23 cellular contexts compared by ENCODE assay signal in the genomic region with DNA sequence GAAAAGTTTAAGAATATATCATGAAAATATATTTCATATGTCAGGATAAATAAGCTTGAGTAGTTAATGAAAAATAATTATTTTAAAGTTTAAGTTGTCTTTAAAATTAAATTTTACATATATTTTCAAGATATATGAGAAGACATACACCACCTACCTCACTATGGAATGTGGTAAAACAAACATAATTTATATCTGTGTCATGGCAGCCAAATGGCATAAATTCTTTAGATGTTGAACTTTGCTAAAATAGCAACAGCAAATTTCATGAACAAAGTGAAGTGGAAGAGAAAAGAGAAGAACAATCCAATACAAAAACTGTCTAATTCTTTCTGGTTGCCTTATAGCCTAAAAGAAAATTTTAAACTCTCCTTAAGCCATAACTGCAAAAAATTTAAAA. TPM values are rescaled to one million over a fixed set of nuclear protein-coding genes. Genes with fewer than 3 reads are reported as not detected.
"Had no signal": no experiment of that assay in that cellular context is flagged by ENCODE, and none has a peak within 500 bp of the region (broad histone marks: within the 10 kb centered on the region; RNA-seq: fewer than 3 reads in every experiment).

No MANE protein-coding gene starts in this region.

- H3K36me3 Mint-ChIP-seq: activated naive CD8-positive, alpha-beta T cell treated with anti-CD3 and anti-CD28 coated beads for 36 hours; naive thymus-derived CD4-positive, alpha-beta T cell; T-cell had no signal

- H3K27ac ChIP-seq: cardiac muscle cell, heart right ventricle, left lung, sigmoid colon, spleen had no signal

- H3K27me3 Mint-ChIP-seq: dendritic cell treated with granulocyte-macrophage colony-stimulating factor and Interleukin-4, amounts not matched to agents 40 ng/mL and 50 ng/mL, for 4 days; naive thymus-derived CD4-positive, alpha-beta T cell; progenitor cell of endocrine pancreas; T-cell had no signal

- H3K27ac Mint-ChIP-seq: activated naive CD8-positive, alpha-beta T cell treated with anti-CD3 and anti-CD28 coated beads for 36 hours; dendritic cell treated with granulocyte-macrophage colony-stimulating factor and Interleukin-4, amounts not matched to agents 40 ng/mL and 50 ng/mL, for 4 days; naive thymus-derived CD4-positive, alpha-beta T cell; progenitor cell of endocrine pancreas; T-cell; T-helper 2 cell treated with Interferon-gamma antibody and Interleukin-4, amounts not matched to agents 5 μg/mL and 100 μg/mL, for 36 hours had no signal

- H3K9me3 ChIP-seq: sigmoid colon, spleen had no signal

- H3K4me1 Mint-ChIP-seq: activated naive CD8-positive, alpha-beta T cell treated with anti-CD3 and anti-CD28 coated beads for 36 hours; T-cell had no signal

- H3K36me3 ChIP-seq: cardiac muscle cell, heart right ventricle, left lung, sigmoid colon, spleen had no signal

- H3K4me1 ChIP-seq: left lung, sigmoid colon, spleen had no signal

- H3K4me3 Mint-ChIP-seq: activated naive CD8-positive, alpha-beta T cell treated with anti-CD3 and anti-CD28 coated beads for 36 hours; dendritic cell treated with granulocyte-macrophage colony-stimulating factor and Interleukin-4, amounts not matched to agents 40 ng/mL and 50 ng/mL, for 4 days; naive thymus-derived CD4-positive, alpha-beta T cell; T-cell; T-helper 2 cell treated with Interferon-gamma antibody and Interleukin-4, amounts not matched to agents 5 μg/mL and 100 μg/mL, for 36 hours had no signal

- ATAC-seq: heart right ventricle; left lung; naive thymus-derived CD4-positive, alpha-beta T cell; stimulated activated naive CD8-positive, alpha-beta T cell treated with anti-CD3 and anti-CD28 coated beads, Interleukin-15, Interleukin-2, amounts not matched to agents 100 U/mL and 50 U/mL, for 24 hours; T-cell had no signal

- H3K9me3 Mint-ChIP-seq: activated naive CD8-positive, alpha-beta T cell treated with anti-CD3 and anti-CD28 coated beads for 36 hours; dendritic cell treated with granulocyte-macrophage colony-stimulating factor and Interleukin-4, amounts not matched to agents 40 ng/mL and 50 ng/mL, for 4 days; T-cell; T-helper 2 cell treated with Interferon-gamma antibody and Interleukin-4, amounts not matched to agents 5 μg/mL and 100 μg/mL, for 36 hours had no signal

- H3K4me3 ChIP-seq: cardiac muscle cell, heart right ventricle, left lung, lung, sigmoid colon, spleen had no signal

- DNase-seq: activated CD4-positive, alpha-beta T cell treated with anti-CD3 and anti-CD28 coated beads for 1 hour; activated CD4-positive, alpha-beta T cell treated with anti-CD3 and anti-CD28 coated beads, Interleukin-2, amount 50 U/mL, for 1 hour; activated CD8-positive, alpha-beta memory T cell treated with anti-CD3 and anti-CD28 coated beads, Interleukin-2, amount 50 U/mL, for 48 hours; activated naive CD4-positive, alpha-beta T cell treated with Interleukin-2 at 50 U/mL for 16 hours; activated naive CD8-positive, alpha-beta T cell treated with anti-CD3 and anti-CD28 coated beads for 36 hours; activated T-cell treated with anti-CD3 and anti-CD28 coated beads, Interleukin-2, amount 50 U/mL, for 48 hours; effector CD4-positive, alpha-beta T cell; heart right ventricle; kidney glomerular epithelial cell; left lung; naive thymus-derived CD4-positive, alpha-beta T cell; retina; sigmoid colon; spleen; stimulated activated CD4-positive, alpha-beta T cell treated with anti-CD3 and anti-CD28 coated beads, Interleukin-4, amount 100 ng/mL, for 4 hours; stimulated activated naive CD8-positive, alpha-beta T cell treated with anti-CD3 and anti-CD28 coated beads, Interleukin-15, Interleukin-2, amounts not matched to agents 100 U/mL and 50 U/mL, for 24 hours; T-cell had no signal

RNA-seq across cellular contexts. Expression of a gene that starts 39.6 kb away (rescaled TPM):
- total RNA-seq: activated CD8-positive, alpha-beta memory T cell treated with anti-CD3 and anti-CD28 coated beads for 36 hours; activated naive CD8-positive, alpha-beta T cell treated with anti-CD3 and anti-CD28 coated beads for 36 hours; naive thymus-derived CD4-positive, alpha-beta T cell; T-cell had no signal
- polyA plus RNA-seq: naive thymus-derived CD4-positive, alpha-beta T cell had no signal
